In the genomic region with DNA sequence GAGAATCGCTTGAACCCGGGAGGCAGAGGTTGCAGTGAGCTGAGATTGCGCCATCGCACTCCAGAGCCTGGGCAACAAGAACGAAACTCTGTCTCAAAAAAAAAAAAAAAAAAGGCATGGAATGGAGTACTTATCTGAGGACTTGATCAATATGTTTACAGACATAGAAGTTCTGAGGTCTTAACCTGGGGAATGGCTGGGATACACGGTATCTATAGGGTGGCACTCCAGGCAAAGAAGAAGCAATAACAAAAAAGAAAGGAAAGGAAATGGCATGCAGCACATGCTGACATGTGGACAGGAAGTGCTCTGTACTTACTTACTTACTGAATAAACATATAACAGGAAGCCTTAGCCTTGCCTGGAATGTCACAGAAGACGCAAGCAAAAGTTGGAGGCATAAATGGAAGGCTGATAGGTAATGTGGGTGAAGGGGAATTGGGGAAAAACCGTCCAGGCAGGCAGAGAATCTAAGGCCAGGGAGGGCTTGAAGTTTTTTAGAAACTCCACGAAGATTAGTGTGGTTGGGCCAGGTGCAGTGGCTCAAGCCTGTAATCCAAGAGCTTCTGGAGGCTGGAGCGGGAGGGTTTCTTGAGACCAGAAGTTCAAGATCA, we compare ENCODE assay signal across 8 cellular contexts. TPM values are rescaled to one million over a fixed set of nuclear protein-coding genes. Genes with fewer than 3 reads are reported as not detected.
A peak's percentile ranks its signal among the peaks of the same experiment; 100 is the strongest.
DNase-seq lines count a peak whose midpoint lies in the region; ATAC-seq, FAIRE-seq and TF ChIP-seq lines count a peak whose summit lies in the region.

No MANE protein-coding gene starts in this region.

- WGBS in small intestine, 3 donors: 59 to 72% (median 64%) methylated on average over 10 of the region's 10 CpGs

- ATAC-seq in HG03460 (IDR thresholded peaks at IDR 0.05; ENCODE audit: unreplicated experiment) (no peak), HG02938 (IDR thresholded peaks at IDR 0.05; ENCODE audit: unreplicated experiment) (no peak)

- no peaks in the 10 kb centered on the region for H3K27me3 Mint-ChIP-seq in T-helper 1 cell treated with Interleukin-12 subunit alpha and Interleukin-12 subunit beta and Interleukin-4 antibody, amounts not matched to agents 30 μg/mL and 1 μg/mL, for 36 hours (ENCODE audit: low read depth)

- H3K4me3 ChIP-seq in HL-60 (replicated peaks; ENCODE audit: insufficient read depth, low read length) (no peak overlapping the region), foreskin fibroblast (ENCODE audit: low read depth in 1 of 2, low read length in 2 of 2) (no peak overlapping the region), small intestine (ENCODE audit: low read depth in 1 of 2, low read length in 2 of 2) (no peak overlapping the region)

- TF ChIP-seq CTCF in HL-60 (IDR thresholded peaks at IDR 0.05; ENCODE audit: insufficient read depth, low read length) (no peak), foreskin fibroblast (IDR thresholded peaks at IDR 0.05; ENCODE audit: low read depth, low read length) (no peak), GM10248 (IDR thresholded peaks at IDR 0.05; ENCODE audit: control extremely low read depth, extremely low read depth, low read depth, missing control alignments) (no peak)

- H3K36me3 ChIP-seq in small intestine (ENCODE audit: control insufficient read depth in 2 of 2, insufficient read depth in 2 of 2, low read length in 2 of 2): no peaks in the 10 kb centered on the region

- H3K27ac ChIP-seq in HL-60 (replicated peaks) (peak overlapping the region; percentile 20; the same call in 1 of the 2 replicates), small intestine (ENCODE audit: low read depth in 1 of 2, low read length in 1 of 2) (peak overlapping the region in 1 of 2 donors; percentile 73)

- H3K9me3 ChIP-seq in small intestine (ENCODE audit: control insufficient read depth, low read depth): no peaks in the 10 kb centered on the region

- no peak for FAIRE-seq in small intestine (lab: Jason Lieb, UNC)

- POLR2A ChIA-PET in GM10248 (lab: Yijun Ruan, JAX): no interaction called here

- H3K36me3 Mint-ChIP-seq in T-helper 1 cell treated with Interleukin-12 subunit alpha and Interleukin-12 subunit beta and Interleukin-4 antibody, amounts not matched to agents 30 μg/mL and 1 μg/mL, for 36 hours (ENCODE audit: low read depth): peaks cover 4% of the 10 kb centered on the region

- H3K4me1 Mint-ChIP-seq in T-helper 1 cell treated with Interleukin-12 subunit alpha and Interleukin-12 subunit beta and Interleukin-4 antibody, amounts not matched to agents 30 μg/mL and 1 μg/mL, for 36 hours (ENCODE audit: low read depth): peaks cover 23% of the 10 kb centered on the region

- H3K27ac Mint-ChIP-seq in T-helper 1 cell treated with Interleukin-12 subunit alpha and Interleukin-12 subunit beta and Interleukin-4 antibody, amounts not matched to agents 30 μg/mL and 1 μg/mL, for 36 hours: peak overlapping the region; percentile 90

- CTCF ChIA-PET in GM10248 (lab: Yijun Ruan, JAX): interaction anchor here (0.7 to 40.4 kb wide), 7 partner anchors 8 to 132 kb away, joined by 3 to 880 read pairs (median 4); partner anchors contain the start of gene NXPH3

- H3K27me3 ChIP-seq in HL-60 (ENCODE audit: insufficient read depth, poor library complexity, severe bottlenecking) (no peaks in the 10 kb centered on the region), small intestine (ENCODE audit: control insufficient read depth in 2 of 2, insufficient read depth in 2 of 2, low read length in 2 of 2) (no peaks in the 10 kb centered on the region)

- no peaks in the 10 kb centered on the region for H3K9me3 Mint-ChIP-seq in T-helper 1 cell treated with Interleukin-12 subunit alpha and Interleukin-12 subunit beta and Interleukin-4 antibody, amounts not matched to agents 30 μg/mL and 1 μg/mL, for 36 hours

- H3K4me1 ChIP-seq in small intestine (ENCODE audit: control insufficient read depth in 2 of 2, insufficient read depth in 1 of 2, low read depth in 1 of 2, low read length in 1 of 2): no peaks in the 10 kb centered on the region

- peak overlapping the region; percentile 70 for H3K4me3 Mint-ChIP-seq in T-helper 1 cell treated with Interleukin-12 subunit alpha and Interleukin-12 subunit beta and Interleukin-4 antibody, amounts not matched to agents 30 μg/mL and 1 μg/mL, for 36 hours

- DNase-seq in HL-60 (ENCODE audit: low read depth in 1 of 2, low spot score in 1 of 2) (no peak), foreskin fibroblast (peak; percentile 32 to 55), small intestine (peak; percentile 37), GM10248 (ENCODE audit: extremely low spot score) (no peak), medulla oblongata (ENCODE audit: extremely low spot score) (no peak)

RNA-seq across cellular contexts. Expression of gene SPOP, which starts 10.1 kb away (rescaled TPM):
- 10 to 100 TPM; 35.7 to 40.3 (median 37.8) TPM for polyA plus RNA-seq in small intestine

RNA-seq across cellular contexts. Expression of gene SLC35B1, which starts 19.8 kb away (rescaled TPM):
- 100 to 1,000 TPM in 1 of 3 donors, 10 to 100 TPM in 2; 83.0 to 108 (median 85.1) TPM for polyA plus RNA-seq in small intestine

Comparison
In these comparisons a context has a peak if more than half of its experiments do, and no peak if none do; other contexts are left out.
1. DNase-seq: peak in foreskin fibroblast (2 of 2) and small intestine (single experiment); none in HL-60 (0 of 2), GM10248 (single experiment) and medulla oblongata (single experiment).